18 cellular contexts compared by ENCODE assay signal in the genomic region with DNA sequence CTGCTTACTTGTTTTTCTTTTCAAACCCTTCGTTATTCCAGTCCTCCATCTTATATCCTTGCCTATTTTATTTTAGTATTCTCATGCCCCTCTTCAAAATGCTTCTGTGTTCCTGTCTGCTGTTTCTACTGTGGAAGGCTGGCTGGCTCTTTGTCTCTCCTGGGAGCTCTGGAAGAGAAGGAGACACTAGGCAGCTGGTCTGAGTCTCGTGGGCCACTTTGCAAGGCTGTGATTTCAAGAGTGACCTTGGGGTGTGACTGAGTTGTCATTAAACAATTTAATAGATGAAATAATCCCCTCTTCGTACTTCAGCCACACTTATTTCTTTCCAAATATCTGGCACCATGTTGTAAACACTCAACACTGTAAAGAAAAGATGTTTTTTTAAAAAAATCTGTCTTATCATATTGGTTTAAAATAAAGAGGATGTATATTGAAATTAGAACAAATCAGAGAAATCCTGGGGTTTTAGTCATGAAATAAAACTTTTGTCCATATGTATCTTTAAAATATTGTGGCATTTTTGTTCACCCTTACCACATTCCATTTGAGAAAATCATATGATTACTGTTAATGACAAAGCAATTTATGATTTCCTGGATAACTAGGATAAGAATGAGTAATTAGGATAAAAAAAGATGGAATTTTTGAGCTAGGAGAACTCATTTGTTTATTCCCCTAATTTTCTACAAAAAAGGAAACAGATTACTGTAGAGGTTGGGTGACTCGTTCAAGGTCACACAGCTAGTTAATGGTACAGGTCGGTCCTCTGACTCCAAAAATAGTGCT.
DNase-seq lines count a peak whose midpoint lies in the region; ATAC-seq and TF ChIP-seq lines count a peak whose summit lies in the region.
"Had no signal": no experiment of that assay in that cellular context is flagged by ENCODE, and none has a peak within 500 bp of the region (broad histone marks: within the 10 kb centered on the region; RNA-seq: fewer than 3 reads in every experiment).

No MANE protein-coding gene starts in this region.

- H3K27ac Mint-ChIP-seq in activated T-helper 1 cell treated with anti-CD3 and anti-CD28 coated beads, Interleukin-12 subunit alpha, Interleukin-12 subunit beta, Interleukin-2, Interleukin-4 antibody, amounts not matched to agents 30 ng/mL and 10 ng/mL and 1 ng/mL, durations not matched to agents 14 hours and 24 hours and 36 hours = no peak overlapping the region
- H3K27ac Mint-ChIP-seq: activated CD8-positive, alpha-beta T cell treated with anti-CD3 and anti-CD28 coated beads for 36 hours; nephron had no signal

- peaks cover 6% of the 10 kb centered on the region for H3K27me3 Mint-ChIP-seq in activated T-helper 1 cell treated with anti-CD3 and anti-CD28 coated beads, Interleukin-12 subunit alpha, Interleukin-12 subunit beta, Interleukin-2, Interleukin-4 antibody, amounts not matched to agents 30 ng/mL and 10 ng/mL and 1 ng/mL, durations not matched to agents 14 hours and 24 hours and 36 hours (ENCODE audit: insufficient read depth)
- H3K27me3 Mint-ChIP-seq: activated CD8-positive, alpha-beta T cell treated with anti-CD3 and anti-CD28 coated beads for 36 hours had no signal

- peak; percentile 91 for DNase-seq in HCEC 1CT
- no peak for DNase-seq in RWPE2 (ENCODE audit: low spot score)
- peak; percentile 71 for DNase-seq in fibroblast of the aortic adventitia (ENCODE audit: low read depth)
- DNase-seq in retina = peak; percentile 57
- DNase-seq in activated T-helper 1 cell treated with anti-CD3 and anti-CD28 coated beads, Interleukin-12 subunit alpha, Interleukin-12 subunit beta, Interleukin-2, Interleukin-4 antibody, amounts not matched to agents 30 ng/mL and 10 ng/mL and 1 ng/mL, durations not matched to agents 14 hours and 24 hours and 36 hours (ENCODE audit: low spot score) = no peak
- no peak for DNase-seq in DMS79 (lab: John Stamatoyannopoulos, UW)
- DNase-seq: activated CD8-positive, alpha-beta T cell treated with anti-CD3 and anti-CD28 coated beads for 36 hours; activated effector memory CD4-positive, alpha-beta T cell treated with anti-CD3 and anti-CD28 coated beads, Interleukin-2, amount 50 U/mL, for 16 hours; Caco-2; effector CD8-positive, alpha-beta T cell; left lung; NCI-H1092 treated with DMSO at 0.1 percent for 48 hours; stimulated activated CD4-positive, alpha-beta T cell treated with anti-CD3 and anti-CD28 coated beads, Interleukin-4, amount 100 ng/mL, for 24 hours; upper lobe of left lung had no signal

- no peak overlapping the region for H3K4me3 Mint-ChIP-seq in activated T-helper 1 cell treated with anti-CD3 and anti-CD28 coated beads, Interleukin-12 subunit alpha, Interleukin-12 subunit beta, Interleukin-2, Interleukin-4 antibody, amounts not matched to agents 30 ng/mL and 10 ng/mL and 1 ng/mL, durations not matched to agents 14 hours and 24 hours and 36 hours
- H3K4me3 Mint-ChIP-seq: activated CD8-positive, alpha-beta T cell treated with anti-CD3 and anti-CD28 coated beads for 36 hours; nephron had no signal

- no peak overlapping the region for H3K4me3 ChIP-seq in RWPE2 (ENCODE audit: severe bottlenecking)
- no peak overlapping the region for H3K4me3 ChIP-seq in fibroblast of the aortic adventitia (ENCODE audit: low read depth, low read length)
- H3K4me3 ChIP-seq: ascending aorta, left lung, right atrium auricular region, upper lobe of left lung had no signal

- H3K36me3 ChIP-seq in RWPE2 (ENCODE audit: low read depth) = no peaks in the 10 kb centered on the region
- H3K36me3 ChIP-seq: ascending aorta, left lung, right atrium auricular region, upper lobe of left lung had no signal

- peaks cover 16% of the 10 kb centered on the region for H3K4me1 ChIP-seq in RWPE2 (ENCODE audit: insufficient read depth, poor library complexity, severe bottlenecking)
- H3K4me1 ChIP-seq: ascending aorta, Caco-2, left lung, right atrium auricular region, upper lobe of left lung had no signal

- H3K9me3 ChIP-seq in RWPE2 (ENCODE audit: severe bottlenecking) = no peaks in the 10 kb centered on the region
- H3K9me3 ChIP-seq: ascending aorta, Caco-2, left lung, right atrium auricular region, upper lobe of left lung had no signal

- ATAC-seq in RWPE2 (ENCODE audit: low read depth) = peak; percentile 88
- ATAC-seq in HG02973 (IDR thresholded peaks at IDR 0.05; ENCODE audit: unreplicated experiment) = no peak
- ATAC-seq: activated CD8-positive, alpha-beta T cell treated with anti-CD3 and anti-CD28 coated beads for 36 hours; left lung had no signal

- H3K27me3 ChIP-seq in RWPE2 (ENCODE audit: insufficient read depth, poor library complexity, severe bottlenecking) = no peaks in the 10 kb centered on the region
- H3K27me3 ChIP-seq: ascending aorta, left lung, right atrium auricular region, upper lobe of left lung had no signal

- no peaks in the 10 kb centered on the region for H3K9me3 Mint-ChIP-seq in activated T-helper 1 cell treated with anti-CD3 and anti-CD28 coated beads, Interleukin-12 subunit alpha, Interleukin-12 subunit beta, Interleukin-2, Interleukin-4 antibody, amounts not matched to agents 30 ng/mL and 10 ng/mL and 1 ng/mL, durations not matched to agents 14 hours and 24 hours and 36 hours
- H3K9me3 Mint-ChIP-seq: activated CD8-positive, alpha-beta T cell treated with anti-CD3 and anti-CD28 coated beads for 36 hours; nephron had no signal

- H3K27ac ChIP-seq in RWPE2 (ENCODE audit: poor library complexity, severe bottlenecking) = peak overlapping the region; percentile 81
- H3K27ac ChIP-seq: ascending aorta, left lung, right atrium auricular region, upper lobe of left lung had no signal

- no peaks in the 10 kb centered on the region for H3K36me3 Mint-ChIP-seq in activated T-helper 1 cell treated with anti-CD3 and anti-CD28 coated beads, Interleukin-12 subunit alpha, Interleukin-12 subunit beta, Interleukin-2, Interleukin-4 antibody, amounts not matched to agents 30 ng/mL and 10 ng/mL and 1 ng/mL, durations not matched to agents 14 hours and 24 hours and 36 hours (ENCODE audit: low read depth)

- TF ChIP-seq CTCF in RWPE2 (IDR thresholded peaks at IDR 0.05; ENCODE audit: poor library complexity, severe bottlenecking) (no peak), fibroblast of the aortic adventitia (IDR thresholded peaks at IDR 0.05; ENCODE audit: insufficient read depth, low read length) (no peak)

- intact Hi-C loops in activated T-helper 1 cell treated with anti-CD3 and anti-CD28 coated beads, Interleukin-12 subunit alpha, Interleukin-12 subunit beta, Interleukin-2, Interleukin-4 antibody, amounts not matched to agents 30 ng/mL and 10 ng/mL and 1 ng/mL, durations not matched to agents 14 hours and 24 hours and 36 hours (cut with micrococcal nuclease) = no loop called here

- H3K4me1 Mint-ChIP-seq in activated T-helper 1 cell treated with anti-CD3 and anti-CD28 coated beads, Interleukin-12 subunit alpha, Interleukin-12 subunit beta, Interleukin-2, Interleukin-4 antibody, amounts not matched to agents 30 ng/mL and 10 ng/mL and 1 ng/mL, durations not matched to agents 14 hours and 24 hours and 36 hours (ENCODE audit: low read depth) = no peaks in the 10 kb centered on the region
- H3K4me1 Mint-ChIP-seq: nephron had no signal

Comparison
In these comparisons a context has a peak if more than half of its experiments do, and no peak if none do; other contexts are left out.
1. DNase-seq: peak in HCEC 1CT (single experiment), fibroblast of the aortic adventitia (single experiment) and retina (single experiment); none in RWPE2 (single experiment), activated T-helper 1 cell treated with anti-CD3 and anti-CD28 coated beads, Interleukin-12 subunit alpha, Interleukin-12 subunit beta, Interleukin-2, Interleukin-4 antibody, amounts not matched to agents 30 ng/mL and 10 ng/mL and 1 ng/mL, durations not matched to agents 14 hours and 24 hours and 36 hours (single experiment) and DMS79 (single experiment).